ENCODE assay signal across 22 cellular contexts in genomic region chr17:60473788-60474187, GRCh38. TPM values are rescaled to one million over a fixed set of nuclear protein-coding genes. Genes with fewer than 3 reads are reported as not detected.
DNase-seq lines count a peak whose midpoint lies in the region; TF ChIP-seq lines count a peak whose summit lies in the region.
"Had no signal": no experiment of that assay in that cellular context is flagged by ENCODE, and none has a peak within 500 bp of the region (broad histone marks: within the 10 kb centered on the region; RNA-seq: fewer than 3 reads in every experiment).

No MANE protein-coding gene starts in this region.

- H3K36me3 Mint-ChIP-seq in CD4-positive, alpha-beta memory T cell, result peaks cover 39 to 42% of the 10 kb centered on the region in 2 donors

- H3K4ac ChIP-seq in neuronal stem cell (ENCODE audit: low read length), result no peak overlapping the region

- H3K4me3 Mint-ChIP-seq in CD4-positive, alpha-beta memory T cell, result no peak overlapping the region
- H3K4me3 Mint-ChIP-seq: CD14-positive monocyte had no signal

- no peak overlapping the region for H2BK12ac ChIP-seq in neuronal stem cell (ENCODE audit: low read length)

- no peak overlapping the region for H3K23ac ChIP-seq in neuronal stem cell (ENCODE audit: low read depth, low read length, poor library complexity)

- no peaks in the 10 kb centered on the region for H3K27me3 Mint-ChIP-seq in CD4-positive, alpha-beta memory T cell

- no peak overlapping the region for H3K9ac ChIP-seq in neuronal stem cell (ENCODE audit: low read depth, low read length, poor library complexity)

- H3K4me3 ChIP-seq in HEK293 (ENCODE audit: low read depth, low read length) (no peak overlapping the region), neuronal stem cell (ENCODE audit: low read length in 2 of 2) (no peak overlapping the region), testis (no peak overlapping the region)
- H3K4me3 ChIP-seq in CD4-positive, alpha-beta memory T cell (ENCODE audit: low read length in 2 of 2), result no peak overlapping the region
- H3K4me3 ChIP-seq: HAP-1, SJSA1 had no signal

- no peak overlapping the region for H2AK5ac ChIP-seq in neuronal stem cell (ENCODE audit: low read depth, low read length)

- CTCF ChIA-PET in HEK293 (lab: Yijun Ruan, JAX), result no interaction called here
- CTCF ChIA-PET in CD4-positive, alpha-beta memory T cell (lab: Charles Lee; ENCODE audit: partially characterized antibody), result no interaction called here

- TF ChIP-seq CTCF in HEK293 (tag by site-specific recombination; IDR thresholded peaks at IDR 0.05), result no peak
- TF ChIP-seq CTCF in testis (IDR thresholded peaks at IDR 0.05), result no peak

- peaks cover 0 to 2% (median 0%) of the 10 kb centered on the region in 8 donors for H3K9me3 Mint-ChIP-seq in CD4-positive, alpha-beta memory T cell

- DNase-seq in DMS 273 (lab: John Stamatoyannopoulos, UW; ENCODE audit: unreplicated experiment) (peak; percentile 29), DMS 273 treated with DMSO at 0.1 percent for 48 hours (lab: John Stamatoyannopoulos, UW) (no peak), cerebellum (ENCODE audit: low spot score) (peak; percentile 17), iris pigment epithelial cell (ENCODE audit: low read depth) (peak; percentile 34), neuronal stem cell (ENCODE audit: low spot score) (no peak), testis (no peak)
- no peak for DNase-seq in CD4-positive, alpha-beta memory T cell
- DNase-seq: AML-193, COR-L47, KBM-7, NCI-H1417 treated with DMSO at 0.1 percent for 48 hours, NCI-H2029, NCI-H2171 treated with DMSO at 0.1 percent for 48 hours, NCI-H446 treated with DMSO at 0.1 percent for 48 hours, NCI-H748 treated with DMSO at 0.1 percent for 48 hours, PC-3 had no signal

- H3K27ac Mint-ChIP-seq in CD4-positive, alpha-beta memory T cell, result no peak overlapping the region
- H3K27ac Mint-ChIP-seq: CD14-positive monocyte had no signal

- no peak overlapping the region for H3K18ac ChIP-seq in neuronal stem cell (ENCODE audit: low read length)

- H3K27me3 ChIP-seq in neuronal stem cell (ENCODE audit: control insufficient read depth in 3 of 3, insufficient read depth in 3 of 3, low read depth in 1 of 3, low read length in 3 of 3) (no peaks in the 10 kb centered on the region), testis (no peaks in the 10 kb centered on the region)
- no peaks in the 10 kb centered on the region for H3K27me3 ChIP-seq in CD4-positive, alpha-beta memory T cell (ENCODE audit: insufficient read depth, low read length)
- H3K27me3 ChIP-seq: SJSA1 had no signal

- H3K79me1 ChIP-seq in neuronal stem cell (ENCODE audit: low read depth, low read length), result no peaks in the 10 kb centered on the region

- H3K9me3 ChIP-seq in HEK293 (ENCODE audit: control insufficient read depth, insufficient read depth, low read depth, low read length) (no peaks in the 10 kb centered on the region; the same call in 1 of the 2 replicates), neuronal stem cell (replicated peaks in 1 of 2; ENCODE audit: control insufficient read depth in 2 of 2, insufficient read depth in 1 of 2, low read depth in 1 of 2, low read length in 2 of 2) (peaks cover 0 to 22% of the 10 kb centered on the region in 2 donors), testis (no peaks in the 10 kb centered on the region)
- H3K9me3 ChIP-seq in CD4-positive, alpha-beta memory T cell (ENCODE audit: control insufficient read depth in 1 of 2, low read length in 2 of 2), result no peaks in the 10 kb centered on the region
- H3K9me3 ChIP-seq: SJSA1 had no signal

- H4K8ac ChIP-seq in neuronal stem cell (ENCODE audit: low read depth, low read length), result no peak overlapping the region

- no peak overlapping the region for H2BK15ac ChIP-seq in neuronal stem cell (ENCODE audit: low read length)

- H3K4me2 ChIP-seq in neuronal stem cell (ENCODE audit: insufficient read depth, low read length, poor library complexity, severe bottlenecking), result no peak overlapping the region

- H2BK5ac ChIP-seq in neuronal stem cell (ENCODE audit: low read length), result no peak overlapping the region

- POLR2A ChIA-PET in HEK293 (lab: Yijun Ruan, JAX), result no interaction called here
- POLR2A ChIA-PET in CD4-positive, alpha-beta memory T cell (lab: Charles Lee; ENCODE audit: partially characterized antibody), result no interaction called here

- no peak overlapping the region for H3K27ac ChIP-seq in HEK293 (ENCODE audit: extremely low read depth, low read depth, low read length)
- no peak overlapping the region for H3K27ac ChIP-seq in neuronal stem cell (replicated peaks; ENCODE audit: low read length)
- H3K27ac ChIP-seq in testis, result no peak overlapping the region
- H3K27ac ChIP-seq in CD4-positive, alpha-beta memory T cell (ENCODE audit: low read depth, low read length), result no peak overlapping the region
- H3K27ac ChIP-seq: 22Rv1, RWPE1, SJSA1 had no signal

- H3K14ac ChIP-seq in neuronal stem cell (ENCODE audit: low read length), result no peak overlapping the region

- H4K91ac ChIP-seq in neuronal stem cell (ENCODE audit: low read depth, low read length, poor library complexity), result no peak overlapping the region

- peaks cover 0 to 6% (median 4%) of the 10 kb centered on the region in 4 donors for H3K4me1 Mint-ChIP-seq in CD4-positive, alpha-beta memory T cell

- intact Hi-C loops in testis (cut with DNase I; ENCODE audit: low total_unique reads), result no loop called here
- intact Hi-C loops in CD4-positive, alpha-beta memory T cell (cut with micrococcal nuclease), result no loop called here

- no peak for TF ChIP-seq POLR2A in testis (IDR thresholded peaks at IDR 0.05)

- H2AFZ ChIP-seq in neuronal stem cell (ENCODE audit: low read length), result no peak overlapping the region

- no peak overlapping the region for H2BK120ac ChIP-seq in neuronal stem cell (ENCODE audit: low read depth, low read length)

- H3K36me3 ChIP-seq in HEK293 (ENCODE audit: control insufficient read depth in 2 of 2, insufficient read depth in 1 of 2, low read length in 2 of 2) (peaks cover 31 to 57% of the 10 kb centered on the region in 2 experiments), neuronal stem cell (replicated peaks in 1 of 2; ENCODE audit: control insufficient read depth in 2 of 2, insufficient read depth in 2 of 2, low read length in 2 of 2) (peaks cover 3 to 85% of the 10 kb centered on the region in 2 donors), testis (ENCODE audit: low read depth, missing control alignments) (no peaks in the 10 kb centered on the region)
- peaks cover 5% of the 10 kb centered on the region for H3K36me3 ChIP-seq in CD4-positive, alpha-beta memory T cell (ENCODE audit: insufficient read depth, low read length)
- H3K36me3 ChIP-seq: HAP-1 had no signal

- H3K4me1 ChIP-seq in HEK293 (ENCODE audit: control insufficient read depth, insufficient read depth, low read length) (no peaks in the 10 kb centered on the region; the same call in 1 of the 2 replicates), neuronal stem cell (ENCODE audit: control insufficient read depth in 2 of 2, insufficient read depth in 1 of 2, low read depth in 1 of 2, low read length in 2 of 2) (no peaks in the 10 kb centered on the region), testis (peaks cover 19% of the 10 kb centered on the region)
- no peaks in the 10 kb centered on the region for H3K4me1 ChIP-seq in CD4-positive, alpha-beta memory T cell (ENCODE audit: insufficient read depth, low read length)

TF ChIP-seq in HEK293, 187 proteins besides CTCF, POLR2A, EP300 and RAD21:
- TF ChIP-seq ZNF19 (tag by site-specific recombination; IDR thresholded peaks at IDR 0.05; ENCODE audit: low read depth) (no peak), ZNF629 (tag by site-specific recombination; IDR thresholded peaks at IDR 0.05) (peak; percentile 17; the same call in 1 of the 2 replicates), ATF2 (tag by site-specific recombination; IDR thresholded peaks at IDR 0.05; ENCODE audit: low read depth) (peak; percentile 70)

RNA-seq across cellular contexts. Expression of gene CHCT1, which starts 51.5 kb away (rescaled TPM):
- total RNA-seq in cerebellum, result not detected
- 0.17 TPM for polyA plus RNA-seq in neuronal stem cell (2013, experiment 1 of 2)
- polyA plus RNA-seq in neuronal stem cell (2013, experiment 2 of 2), result 0.25 TPM
- total RNA-seq in testis, result 100 to 1,000 TPM in 1 of 2 donors, 10 to 100 TPM in 1; 64.0 to 102 TPM
- polyA plus RNA-seq in testis (ENCODE audit: insufficient read depth, low read depth, low replicate concordance), result 281 TPM
- not detected for total RNA-seq in CD4-positive, alpha-beta memory T cell
- polyA plus RNA-seq in CD4-positive, alpha-beta memory T cell, result under 1 TPM in 1 of 2 donors, not detected in 1; 0.54 TPM
- total RNA-seq: PC-3, SJSA1 had no signal
- polyA plus RNA-seq: CD14-positive monocyte had no signal

RNA-seq across cellular contexts. Expression of gene APPBP2, which starts 52.3 kb away (rescaled TPM):
- total RNA-seq in cerebellum (60.2 TPM), testis (10 to 100 TPM; 58.2 to 58.9 TPM)
- polyA plus RNA-seq in neuronal stem cell (2013, experiment 1 of 2), result 14.1 TPM
- polyA plus RNA-seq in neuronal stem cell (2013, experiment 2 of 2), result 14.4 TPM
- polyA plus RNA-seq in testis (ENCODE audit: insufficient read depth, low read depth, low replicate concordance), result 98.4 TPM
- 10 to 100 TPM; 48.4 to 50.8 TPM for total RNA-seq in CD4-positive, alpha-beta memory T cell
- 10 to 100 TPM; 23.9 to 31.6 TPM for polyA plus RNA-seq in CD4-positive, alpha-beta memory T cell

Comparison
In these comparisons a context has a peak if more than half of its experiments do, and no peak if none do; other contexts are left out.
1. DNase-seq: peak in DMS 273 (single experiment), cerebellum (single experiment) and iris pigment epithelial cell (single experiment); none in DMS 273 treated with DMSO at 0.1 percent for 48 hours (single experiment), neuronal stem cell (single experiment), testis (single experiment) and CD4-positive, alpha-beta memory T cell (0 of 5).
2. RNA of gene CHCT1, which starts 51.5 kb away (total RNA-seq): 64.0 to 102 TPM in testis; not detected in cerebellum (single experiment) and not detected in CD4-positive, alpha-beta memory T cell; every median in the first group is over 10 times any median in the second.